Comparison of ENCODE assay signal across 31 cellular contexts in genomic region chr18:48263421-48263820, GRCh38.
"Had no signal": no experiment of that assay in that cellular context is flagged by ENCODE, and none has a peak within 500 bp of the region (broad histone marks: within the 10 kb centered on the region; RNA-seq: fewer than 3 reads in every experiment).

No MANE protein-coding gene starts in this region.

- H3K27ac Mint-ChIP-seq: activated CD8-positive, alpha-beta T cell treated with anti-CD3 and anti-CD28 coated beads for 36 hours; activated naive CD8-positive, alpha-beta T cell treated with anti-CD3 and anti-CD28 coated beads for 36 hours; activated T-cell treated with anti-CD3 and anti-CD28 coated beads, Interleukin-2, amount 50 U/mL, for 72 hours; activated T-helper 17 cell treated with anti-CD3 and anti-CD28 coated beads, Interleukin-2, amount 50 U/mL, for 72 hours had no signal

- H3K27me3 ChIP-seq: cardiac muscle cell, Peyer's patch had no signal

- H3K9me3 ChIP-seq: Peyer's patch had no signal

- H3K36me3 ChIP-seq: cardiac muscle cell, Peyer's patch had no signal

- H3K9me3 Mint-ChIP-seq: activated CD8-positive, alpha-beta T cell treated with anti-CD3 and anti-CD28 coated beads for 36 hours; activated naive CD8-positive, alpha-beta T cell treated with anti-CD3 and anti-CD28 coated beads for 36 hours; activated T-cell treated with anti-CD3 and anti-CD28 coated beads, Interleukin-2, amount 50 U/mL, for 72 hours; activated T-helper 17 cell treated with anti-CD3 and anti-CD28 coated beads, Interleukin-2, amount 50 U/mL, for 72 hours had no signal

- DNase-seq: activated CD4-positive, alpha-beta T cell treated with anti-CD3 and anti-CD28 coated beads for 1 hour; activated CD4-positive, alpha-beta T cell treated with anti-CD3 and anti-CD28 coated beads for 48 hours; activated CD4-positive, alpha-beta T cell treated with anti-CD3 and anti-CD28 coated beads, Interleukin-2, amount 50 U/mL, for 4 hours; activated CD4-positive, CD25-positive, alpha-beta regulatory T cell; activated CD8-positive, alpha-beta T cell treated with anti-CD3 and anti-CD28 coated beads for 36 hours; activated effector memory CD4-positive, alpha-beta T cell treated with anti-CD3 and anti-CD28 coated beads, Interleukin-2, amount 50 U/mL, for 16 hours; activated naive CD4-positive, alpha-beta T cell; activated naive CD4-positive, alpha-beta T cell treated with anti-CD3 and anti-CD28 coated beads, Interleukin-2, amount 50 U/mL, for 16 hours; activated naive CD8-positive, alpha-beta T cell treated with anti-CD3 and anti-CD28 coated beads for 36 hours; activated T-cell treated with anti-CD3 and anti-CD28 coated beads, Interleukin-2, amount 50 U/mL, for 1 hour; activated T-cell treated with anti-CD3 and anti-CD28 coated beads, Interleukin-2, amount 50 U/mL, for 72 hours; amniotic stem cell; aorta; NCI-H1092 treated with DMSO at 0.1 percent for 48 hours; NCI-H187; NCI-H2029 treated with DMSO at 0.1 percent for 48 hours; NCI-H2107; NCI-H2171; NCI-H510A; NCI-H526; NCI-H748 treated with DMSO at 0.1 percent for 48 hours; NK-92 treated with Interleukin-12 subunit alpha and Interleukin-12 subunit beta, amount 100 ng/mL, for 24 hours; Peyer's patch; SW 1271; T-helper 1 cell; T-helper 2 cell; T-helper 9 cell had no signal

- H3K27ac ChIP-seq: cardiac muscle cell, KMS-11, Peyer's patch, VCaP had no signal

- H3K4me3 ChIP-seq: cardiac muscle cell, Peyer's patch had no signal

- H3K4me1 ChIP-seq: Peyer's patch had no signal

- H3K4me2 ChIP-seq: KMS-11 had no signal

- H3K9ac ChIP-seq: KMS-11 had no signal

- ATAC-seq: activated CD8-positive, alpha-beta T cell treated with anti-CD3 and anti-CD28 coated beads for 36 hours; activated T-cell treated with anti-CD3 and anti-CD28 coated beads, Interleukin-2, amount 50 U/mL, for 72 hours had no signal

- H3K4me3 Mint-ChIP-seq: activated CD8-positive, alpha-beta T cell treated with anti-CD3 and anti-CD28 coated beads for 36 hours; activated naive CD8-positive, alpha-beta T cell treated with anti-CD3 and anti-CD28 coated beads for 36 hours; activated T-cell treated with anti-CD3 and anti-CD28 coated beads, Interleukin-2, amount 50 U/mL, for 72 hours; activated T-helper 17 cell treated with anti-CD3 and anti-CD28 coated beads, Interleukin-2, amount 50 U/mL, for 72 hours had no signal

- H3K4me1 Mint-ChIP-seq: activated naive CD8-positive, alpha-beta T cell treated with anti-CD3 and anti-CD28 coated beads for 36 hours; activated T-helper 17 cell treated with anti-CD3 and anti-CD28 coated beads, Interleukin-2, amount 50 U/mL, for 72 hours had no signal

- H3K36me3 Mint-ChIP-seq: activated naive CD8-positive, alpha-beta T cell treated with anti-CD3 and anti-CD28 coated beads for 36 hours had no signal

- H3K27me3 Mint-ChIP-seq: activated CD8-positive, alpha-beta T cell treated with anti-CD3 and anti-CD28 coated beads for 36 hours; activated naive CD8-positive, alpha-beta T cell treated with anti-CD3 and anti-CD28 coated beads for 36 hours; activated T-helper 17 cell treated with anti-CD3 and anti-CD28 coated beads, Interleukin-2, amount 50 U/mL, for 72 hours had no signal
